Comparison of ENCODE assay signal across 7 cellular contexts in genomic region chr6:93823489-93823888, GRCh38.
"Had no signal": no experiment of that assay in that cellular context is flagged by ENCODE, and none has a peak within 500 bp of the region (broad histone marks: within the 10 kb centered on the region; RNA-seq: fewer than 3 reads in every experiment).

No MANE protein-coding gene starts in this region.

- DNase-seq: GDM1, GF-D8 had no signal

- FAIRE-seq: GM12878, GM12891, GM12892, GM18507, GM19239 had no signal

- ATAC-seq: GM12878 had no signal

- H3K4me3 ChIP-seq: GM12878 had no signal
